ENCODE assay signal across 18 cellular contexts in genomic region chr20:2742431-2742830, GRCh38. TPM values are rescaled to one million over a fixed set of nuclear protein-coding genes. Genes with fewer than 3 reads are reported as not detected.
A peak's percentile ranks its signal among the peaks of the same experiment; 100 is the strongest.
DNase-seq lines count a peak whose midpoint lies in the region; ATAC-seq, FAIRE-seq and TF ChIP-seq lines count a peak whose summit lies in the region.
"Had no signal": no experiment of that assay in that cellular context is flagged by ENCODE, and none has a peak within 500 bp of the region (broad histone marks: within the 10 kb centered on the region; RNA-seq: fewer than 3 reads in every experiment).

No MANE protein-coding gene starts in this region.

- no peak overlapping the region for H4K91ac ChIP-seq in H1 (replicated peaks; ENCODE audit: insufficient read length, low read length)

- H3K4me1 ChIP-seq in HepG2 (ENCODE audit: insufficient read depth, low read length) (peaks cover 8% of the 10 kb centered on the region; the same call in 1 of the 2 replicates), right lobe of liver (no peaks in the 10 kb centered on the region), H1 (replicated peaks in 1 of 4; ENCODE audit: control insufficient read depth in 3 of 4, insufficient read depth in 4 of 4, low read length in 3 of 4) (peaks cover 2 to 9% (median 5%) of the 10 kb centered on the region in 4 experiments)
- H3K4me1 ChIP-seq: adrenal gland, foreskin keratinocyte had no signal

- H2BK5ac ChIP-seq in H1 (ENCODE audit: low read depth, low read length): no peak overlapping the region

- no peak overlapping the region for H3K56ac ChIP-seq in H1 (replicated peaks; ENCODE audit: insufficient read length, low read depth, low read length)

- TF ChIP-seq EP300 in HepG2 (IDR thresholded peaks at IDR 0.05; ENCODE audit: low read depth in 2 of 2, low read length in 2 of 2) (no peak), HepG2 (CRISPR knock-in tag; IDR thresholded peaks at IDR 0.05; ENCODE audit: borderline replicate concordance) (no peak), H1 (IDR thresholded peaks at IDR 0.05; ENCODE audit: borderline replicate concordance in 1 of 2, low read depth in 2 of 2, low read length in 2 of 2) (no peak)

- no peaks in the 10 kb centered on the region for H3K27me3 Mint-ChIP-seq in T-helper 17 cell
- peaks cover 87% of the 10 kb centered on the region for H3K27me3 Mint-ChIP-seq in type B pancreatic cell

- no peak overlapping the region for H3K18ac ChIP-seq in H1 (ENCODE audit: extremely low read depth, low read length)

- H3K27ac Mint-ChIP-seq in T-helper 17 cell (peak overlapping the region; percentile 96), type B pancreatic cell (no peak overlapping the region)
- H3K27ac Mint-ChIP-seq: HFFc6, nephron, WTC11 had no signal

- H3K27me3 ChIP-seq in HepG2 (ENCODE audit: control insufficient read depth in 1 of 2, insufficient read depth in 2 of 2, low read length in 2 of 2) (peaks cover 12 to 72% of the 10 kb centered on the region in 2 experiments), right lobe of liver (no peaks in the 10 kb centered on the region), H1 (replicated peaks in 1 of 4; ENCODE audit: control insufficient read depth in 3 of 4, extremely low read depth in 1 of 4, insufficient read depth in 3 of 4, low read length in 3 of 4) (peaks cover 0 to 25% (median 6%) of the 10 kb centered on the region in 4 experiments; a peak in 6 of 7 replicates)
- H3K27me3 ChIP-seq: adrenal gland, MG63, ovary had no signal

- no peaks in the 10 kb centered on the region for H3K36me3 Mint-ChIP-seq in T-helper 17 cell (ENCODE audit: low read depth)
- H3K36me3 Mint-ChIP-seq in type B pancreatic cell: no peaks in the 10 kb centered on the region
- H3K36me3 Mint-ChIP-seq: brain, WTC11 had no signal

- H4K20me1 ChIP-seq in HepG2 (ENCODE audit: insufficient read depth, low read length) (no peaks in the 10 kb centered on the region), H1 (replicated peaks in 1 of 2; ENCODE audit: control insufficient read depth in 1 of 2, insufficient read depth in 2 of 2, low read length in 2 of 2) (no peaks in the 10 kb centered on the region)

- no peak overlapping the region for H4K5ac ChIP-seq in H1 (ENCODE audit: insufficient read length, low read depth, low read length)

- H3K23ac ChIP-seq in H1 (ENCODE audit: insufficient read length): no peak overlapping the region

- H3K4me3 ChIP-seq in HepG2 (replicated peaks in 1 of 3; ENCODE audit: insufficient read depth in 1 of 3, low read depth in 2 of 3, low read length in 3 of 3): no peak overlapping the region
- H3K4me3 ChIP-seq in right lobe of liver: no peak overlapping the region
- no peak overlapping the region for H3K4me3 ChIP-seq in H1 (ENCODE audit: extremely low read depth in 1 of 4, insufficient read depth in 2 of 4, low read depth in 3 of 4, low read length in 4 of 4)
- H3K4me3 ChIP-seq: adrenal gland, GM23248, MG63, ovary, transverse colon had no signal

- no peak overlapping the region for H2BK20ac ChIP-seq in H1 (ENCODE audit: low read length)

- TF ChIP-seq CTCF in HepG2 (CRISPR knock-in tag; IDR thresholded peaks at IDR 0.05): no peak
- no peak for TF ChIP-seq CTCF in right lobe of liver (IDR thresholded peaks at IDR 0.05)
- TF ChIP-seq CTCF in H1 (IDR thresholded peaks at IDR 0.05; ENCODE audit: control extremely low read depth in 1 of 3, insufficient read depth in 1 of 3, low read depth in 1 of 3, low read length in 3 of 3): no peak
- no peak for TF ChIP-seq CTCF in type B pancreatic cell (conservative IDR thresholded peaks at IDR 0.05)

- ATAC-seq in HepG2: no peak
- ATAC-seq in right lobe of liver: no peak
- no peak for ATAC-seq in T-helper 17 cell
- ATAC-seq in GM21723 (IDR thresholded peaks at IDR 0.05; ENCODE audit: unreplicated experiment): no peak

- in situ Hi-C loops in HepG2 (cut with HindIII; ENCODE audit: extremely low pct_ligation_motif_present, low pct_unique_long_range_greater_than_20kb): no loop called here

- 0 out of 2 replicates have a peak overlapping the region, but pooled peaks have one; percentile 92 for H2BK15ac ChIP-seq in H1 (ENCODE audit: low read length)

- H2AFZ ChIP-seq in HepG2 (ENCODE audit: low read length) (no peak overlapping the region), H1 (ENCODE audit: low read length) (no peak overlapping the region)
- H2AFZ ChIP-seq: GM23248 had no signal

- H3K4me2 ChIP-seq in HepG2 (ENCODE audit: low read depth, low read length) (no peak overlapping the region), H1 (ENCODE audit: insufficient read depth in 1 of 2, low read depth in 2 of 2, low read length in 2 of 2) (no peak overlapping the region)

- intact Hi-C loops in HepG2 (cut with micrococcal nuclease; ENCODE audit: unreplicated experiment): no loop called here
- intact Hi-C loops in right lobe of liver (cut with DNase I): loop anchor here in 1 of 2 donors (10.0 kb wide), 1 partner anchor 252 kb away; no protein-coding TSS in a partner anchor

- H2BK120ac ChIP-seq in H1 (replicated peaks; ENCODE audit: low read depth, low read length): no peak overlapping the region

- no peak overlapping the region for H3K14ac ChIP-seq in H1 (ENCODE audit: insufficient read length)

- H3K36me3 ChIP-seq in HepG2 (replicated peaks in 1 of 2; ENCODE audit: control insufficient read depth in 1 of 2, insufficient read depth in 2 of 2, low read length in 2 of 2) (no peaks in the 10 kb centered on the region), right lobe of liver (no peaks in the 10 kb centered on the region), H1 (ENCODE audit: control insufficient read depth in 2 of 4, insufficient read depth in 4 of 4, low read length in 3 of 4) (no peaks in the 10 kb centered on the region)
- H3K36me3 ChIP-seq: adrenal gland, MG63, ovary, transverse colon had no signal

- 42% methylated on average over 2 of the region's 2 CpGs for WGBS in HepG2 (ENCODE audit: low lambda C conversion rate)
- WGBS in right lobe of liver (ENCODE audit: insufficient coverage, low coverage, low lambda C conversion rate, missing lambda C conversion rate): 100% methylated on average over 1 of the region's 2 CpGs
- WGBS in H1 (ENCODE audit: extremely low coverage in 1 of 2, insufficient coverage in 1 of 2, insufficient read length in 1 of 2, insufficient replicate concordance in 2 of 2, low coverage in 1 of 2, low lambda C conversion rate in 2 of 2, missing lambda C conversion rate in 1 of 2), 2 experiments: 93% methylated on average over 1 of the region's 2 CpGs; no CpG with 5 or more reads in 1 of the 2 experiments

- H3K79me2 ChIP-seq in HepG2 (ENCODE audit: insufficient read depth, low read length) (no peaks in the 10 kb centered on the region), H1 (ENCODE audit: control insufficient read depth in 1 of 2, insufficient read depth in 2 of 2, low read length in 2 of 2) (no peaks in the 10 kb centered on the region)

- no peak overlapping the region for H2AK5ac ChIP-seq in H1 (ENCODE audit: low read depth, low read length)

- POLR2A ChIA-PET in HepG2 (lab: Yijun Ruan, JAX) (no interaction called here), H1 (lab: Charles Lee; ENCODE audit: partially characterized antibody) (no interaction called here)

- H3K9me3 Mint-ChIP-seq in type B pancreatic cell: no peaks in the 10 kb centered on the region
- H3K9me3 Mint-ChIP-seq: activated T-cell treated with anti-CD3 and anti-CD28 coated beads, Interleukin-2, amount 50 U/mL, for 4 hours; brain; HFFc6; nephron; WTC11 had no signal

- H3K4me1 Mint-ChIP-seq in T-helper 17 cell (peaks cover 35% of the 10 kb centered on the region), type B pancreatic cell (ENCODE audit: unreplicated experiment) (peaks cover 4% of the 10 kb centered on the region)
- H3K4me1 Mint-ChIP-seq: nephron had no signal

- no peak overlapping the region for H3K4ac ChIP-seq in H1 (replicated peaks; ENCODE audit: insufficient read length, low read depth, low read length)

- H3K9me3 ChIP-seq in HepG2 (ENCODE audit: low read length) (no peaks in the 10 kb centered on the region), right lobe of liver (no peaks in the 10 kb centered on the region), T-helper 17 cell (ENCODE audit: control insufficient read depth, low read length, poor library complexity, severe bottlenecking) (no peaks in the 10 kb centered on the region), H1 (ENCODE audit: insufficient read depth in 2 of 2, low read depth in 1 of 2, low read length in 1 of 2) (no peaks in the 10 kb centered on the region)
- H3K9me3 ChIP-seq: adrenal gland, MG63, ovary, transverse colon had no signal

- 0 out of 2 replicates have a peak overlapping the region, but pooled peaks have one; percentile 50 for H2BK12ac ChIP-seq in H1 (ENCODE audit: low read depth, low read length)

- no peaks in the 10 kb centered on the region for H3K23me2 ChIP-seq in H1 (ENCODE audit: low read depth, low read length)

- no peak for TF ChIP-seq RAD21 in HepG2 (CRISPR knock-in tag; IDR thresholded peaks at IDR 0.05)
- no peak for TF ChIP-seq RAD21 in H1 (IDR thresholded peaks at IDR 0.05 in 1 of 2, conservative IDR thresholded peaks at IDR 0.05 in 1 of 2; ENCODE audit: low read depth in 2 of 2, low read length in 2 of 2)

- CTCF ChIA-PET in HepG2 (lab: Yijun Ruan, JAX; ENCODE audit: low intra/inter-chr PET ratio, low total read pairs) (interaction anchor here (1.2 to 1.8 kb wide), 2 partner anchors 30 to 55 kb away, joined by 4 to 8 read pairs; no protein-coding TSS in a partner anchor), H1 (lab: Charles Lee; ENCODE audit: partially characterized antibody) (interaction anchor here (1.0 to 18.6 kb wide), 9 partner anchors 9 to 110 kb away, joined by 4 to 286 read pairs (median 25); partner anchors contain the start of gene EBF4)

- no peak overlapping the region for H3K9ac ChIP-seq in HepG2 (ENCODE audit: insufficient read depth, low read depth, low read length)
- H3K9ac ChIP-seq in H1 (replicated peaks in 1 of 4; ENCODE audit: extremely low read depth in 1 of 4, low read depth in 3 of 4, low read length in 3 of 4): no peak overlapping the region
- H3K9ac ChIP-seq: GM23248 had no signal

- H3K4me3 Mint-ChIP-seq in T-helper 17 cell: peak overlapping the region; percentile 85
- H3K4me3 Mint-ChIP-seq in type B pancreatic cell: no peak overlapping the region
- H3K4me3 Mint-ChIP-seq: HFFc6, nephron, WTC11 had no signal

- FAIRE-seq in HepG2 (lab: Jason Lieb, UNC) (no peak), H1 (lab: Jason Lieb, UNC) (no peak)

- DNase-seq in HepG2 (ENCODE audit: low spot score) (no peak), right lobe of liver (no peak), T-helper 17 cell (no peak), H1 (ENCODE audit: low read depth in 1 of 2, low spot score in 2 of 2) (no peak), type B pancreatic cell (ENCODE audit: extremely low spot score, unreplicated experiment) (peak; percentile 39)
- no peak for DNase-seq in stimulated activated CD4-positive, alpha-beta T cell treated with anti-CD3 and anti-CD28 coated beads, Interleukin-4, amount 100 ng/mL, for 4 hours

- no TSS peak for BruUV-seq in HepG2 (replicated peaks; lab: Mats Ljungman, UMichigan)

- no peak overlapping the region for H3K27ac ChIP-seq in HepG2 (ENCODE audit: extremely low read length, insufficient read depth, low read length)
- no peak overlapping the region for H3K27ac ChIP-seq in right lobe of liver
- H3K27ac ChIP-seq in H1 (ENCODE audit: low read depth, low read length): no peak overlapping the region
- H3K27ac ChIP-seq: adrenal gland, foreskin keratinocyte, GM23248, ovary, transverse colon had no signal

- H4K8ac ChIP-seq in H1 (ENCODE audit: extremely low read depth, insufficient read depth, low read length): no peak overlapping the region

- TF ChIP-seq POLR2A in HepG2 (IDR thresholded peaks at IDR 0.05; ENCODE audit: insufficient read depth in 1 of 2, low read depth in 2 of 2, low read length in 2 of 2) (no peak), right lobe of liver (IDR thresholded peaks at IDR 0.05) (no peak), H1 (IDR thresholded peaks at IDR 0.05; ENCODE audit: control extremely low read depth in 1 of 2, low read depth in 2 of 2, low read length in 2 of 2) (no peak)

- no peaks in the 10 kb centered on the region for H3K79me1 ChIP-seq in H1 (ENCODE audit: low read depth, low read length)

RNA-seq across cellular contexts. Expression of gene EBF4, which starts 49.9 kb away (rescaled TPM):
- total RNA-seq in HepG2 (2016; rRNA removed; fragmentation: Illumina TruSeq; extraction: Trizol) (0.84 TPM in 1 of 2 replicates, not detected in the other), right lobe of liver (10 to 100 TPM in 1 of 6 experiments, 1 to 10 TPM in 5; 2.8 to 16.6 (median 6.2) TPM), T-helper 17 cell (1 to 10 TPM; 2.0 to 2.3 TPM), type B pancreatic cell (ENCODE audit: low replicate concordance) (11.4 and 17.9 TPM in 2 replicates)
- not detected in 2 replicates for total RNA-seq in HepG2 (2016; cell fraction: cytosol; rRNA removed; fragmentation: Illumina TruSeq; extraction: Trizol; ENCODE audit: low read depth)
- 0.13 and 0.15 TPM in 2 replicates for total RNA-seq in HepG2 (2016; cell fraction: insoluble cytoplasmic fraction; rRNA removed; fragmentation: Illumina TruSeq; extraction: Trizol)
- 0.34 TPM in 2 replicates for total RNA-seq in HepG2 (2016; cell fraction: membrane; rRNA removed; fragmentation: Illumina TruSeq; extraction: Trizol)
- 0.34 and 0.56 TPM in 2 replicates for total RNA-seq in HepG2 (2016; cell fraction: nucleus; rRNA removed; fragmentation: Illumina TruSeq; extraction: Trizol)
- polyA plus RNA-seq in HepG2 (2011; rRNA removed) (2.2 and 5.2 TPM in 2 replicates), H1 (2011; rRNA removed) (2.9 and 3.6 TPM in 2 replicates)
- polyA plus RNA-seq in HepG2 (2011; cell fraction: cytosol; rRNA removed): 1.7 and 2.0 TPM in 2 replicates
- 19.5 and 21.3 TPM in 2 replicates for polyA plus RNA-seq in HepG2 (2011; cell fraction: nucleus; rRNA removed)
- 3.4 and 9.8 TPM in 2 replicates for polyA plus RNA-seq in HepG2 (2012)
- polyA plus RNA-seq in HepG2 (2016; cell fraction: cytosol; fragmentation: Illumina TruSeq; extraction: Trizol; ENCODE audit: low read depth): 0.10 and 0.52 TPM in 2 replicates
- 0.11 and 0.45 TPM in 2 replicates for polyA plus RNA-seq in HepG2 (2016; cell fraction: insoluble cytoplasmic fraction; fragmentation: Illumina TruSeq; extraction: Trizol; ENCODE audit: low read depth)
- polyA plus RNA-seq in HepG2 (2016; cell fraction: membrane; fragmentation: Illumina TruSeq; extraction: Trizol; ENCODE audit: low read depth): 0.17 and 0.41 TPM in 2 replicates
- 1.1 and 2.1 TPM in 2 replicates for polyA plus RNA-seq in HepG2 (2016; cell fraction: nucleus; fragmentation: Illumina TruSeq; extraction: Trizol; ENCODE audit: insufficient read depth, low read depth)
- 3.8 TPM in 1 of 2 replicates, not detected in the other for polyA minus RNA-seq in HepG2 (2011; rRNA and poly(A)+ RNA removed; ENCODE audit: low replicate concordance)
- polyA minus RNA-seq in HepG2 (2011; cell fraction: cytosol; rRNA and poly(A)+ RNA removed): 1.3 and 2.1 TPM in 2 replicates
- polyA minus RNA-seq in HepG2 (2011; cell fraction: nucleus; rRNA and poly(A)+ RNA removed): 4.8 and 7.2 TPM in 2 replicates
- 1.2 and 1.6 TPM in 2 replicates for total RNA-seq in H1 (2021; fragmentation: NEBNext Ultra II Directional; extraction: Animal tissue kit (Norgen Biotek cat#: 25700))
- 2.9 TPM for polyA plus RNA-seq in H1 (2011; cell fraction: cytosol; rRNA removed)
- polyA plus RNA-seq in H1 (2011; cell fraction: nucleus; rRNA removed): 16.0 TPM
- polyA plus RNA-seq in H1 (2012, experiment 1 of 2): 3.0 to 6.6 TPM (median 3.9 TPM) in 4 replicates
- polyA plus RNA-seq in H1 (2012, experiment 2 of 2): 2.3 TPM
- polyA plus RNA-seq in H1 (2013, experiment 1 of 2): 1.5 TPM
- polyA plus RNA-seq in H1 (2013, experiment 2 of 2): 1.2 TPM
- polyA minus RNA-seq in H1 (2011; rRNA and poly(A)+ RNA removed): 1.7 and 2.3 TPM in 2 replicates
- polyA minus RNA-seq in H1 (2011; cell fraction: cytosol; rRNA and poly(A)+ RNA removed): 1.9 TPM
- polyA minus RNA-seq in H1 (2011; cell fraction: nucleus; rRNA and poly(A)+ RNA removed): 2.4 TPM
- total RNA-seq: GM23248 had no signal

RNA-seq across cellular contexts. Expression of gene CPXM1, which starts 58.0 kb away (rescaled TPM):
- total RNA-seq in HepG2 (2016; rRNA removed; fragmentation: Illumina TruSeq; extraction: Trizol) (not detected in 2 replicates), right lobe of liver (under 1 TPM in 3 of 6 experiments, not detected in 3; 0.07 to 0.16 (median 0.12) TPM), T-helper 17 cell (under 1 TPM; 0.12 to 0.23 TPM), type B pancreatic cell (ENCODE audit: low replicate concordance) (6.6 and 106 TPM in 2 replicates)
- total RNA-seq in HepG2 (2016; cell fraction: cytosol; rRNA removed; fragmentation: Illumina TruSeq; extraction: Trizol; ENCODE audit: low read depth): not detected in 2 replicates
- not detected in 2 replicates for total RNA-seq in HepG2 (2016; cell fraction: insoluble cytoplasmic fraction; rRNA removed; fragmentation: Illumina TruSeq; extraction: Trizol)
- not detected in 2 replicates for total RNA-seq in HepG2 (2016; cell fraction: membrane; rRNA removed; fragmentation: Illumina TruSeq; extraction: Trizol)
- total RNA-seq in HepG2 (2016; cell fraction: nucleus; rRNA removed; fragmentation: Illumina TruSeq; extraction: Trizol): not detected in 2 replicates
- polyA plus RNA-seq in HepG2 (2011; rRNA removed) (0.07 TPM in 1 of 2 replicates, not detected in the other), H1 (2011; rRNA removed) (81.9 and 90.9 TPM in 2 replicates)
- polyA plus RNA-seq in HepG2 (2011; cell fraction: cytosol; rRNA removed): 0.04 TPM in 1 of 2 replicates, not detected in the other
- 0.14 and 0.34 TPM in 2 replicates for polyA plus RNA-seq in HepG2 (2011; cell fraction: nucleus; rRNA removed)
- not detected in 2 replicates for polyA plus RNA-seq in HepG2 (2012)
- not detected in 2 replicates for polyA plus RNA-seq in HepG2 (2016; cell fraction: cytosol; fragmentation: Illumina TruSeq; extraction: Trizol; ENCODE audit: low read depth)
- polyA plus RNA-seq in HepG2 (2016; cell fraction: insoluble cytoplasmic fraction; fragmentation: Illumina TruSeq; extraction: Trizol; ENCODE audit: low read depth): not detected in 2 replicates
- not detected in 2 replicates for polyA plus RNA-seq in HepG2 (2016; cell fraction: membrane; fragmentation: Illumina TruSeq; extraction: Trizol; ENCODE audit: low read depth)
- not detected in 2 replicates for polyA plus RNA-seq in HepG2 (2016; cell fraction: nucleus; fragmentation: Illumina TruSeq; extraction: Trizol; ENCODE audit: insufficient read depth, low read depth)
- polyA minus RNA-seq in HepG2 (2011; rRNA and poly(A)+ RNA removed; ENCODE audit: low replicate concordance): not detected in 2 replicates
- polyA minus RNA-seq in HepG2 (2011; cell fraction: cytosol; rRNA and poly(A)+ RNA removed): not detected in 2 replicates
- not detected in 2 replicates for polyA minus RNA-seq in HepG2 (2011; cell fraction: nucleus; rRNA and poly(A)+ RNA removed)
- total RNA-seq in H1 (2021; fragmentation: NEBNext Ultra II Directional; extraction: Animal tissue kit (Norgen Biotek cat#: 25700)): 28.8 and 31.3 TPM in 2 replicates
- polyA plus RNA-seq in H1 (2011; cell fraction: cytosol; rRNA removed): 59.0 TPM
- polyA plus RNA-seq in H1 (2011; cell fraction: nucleus; rRNA removed): 231 TPM
- 37.0 to 65.6 TPM (median 56.2 TPM) in 4 replicates for polyA plus RNA-seq in H1 (2012, experiment 1 of 2)
- 42.0 TPM for polyA plus RNA-seq in H1 (2012, experiment 2 of 2)
- 45.5 TPM for polyA plus RNA-seq in H1 (2013, experiment 1 of 2)
- 41.6 TPM for polyA plus RNA-seq in H1 (2013, experiment 2 of 2)
- 26.2 and 29.4 TPM in 2 replicates for polyA minus RNA-seq in H1 (2011; rRNA and poly(A)+ RNA removed)
- polyA minus RNA-seq in H1 (2011; cell fraction: cytosol; rRNA and poly(A)+ RNA removed): 18.1 TPM
- 25.0 TPM for polyA minus RNA-seq in H1 (2011; cell fraction: nucleus; rRNA and poly(A)+ RNA removed)
- total RNA-seq: foreskin keratinocyte, GM23248 had no signal
- polyA plus RNA-seq: foreskin keratinocyte had no signal
